16 cellular contexts compared by ENCODE assay signal in genomic region chr5:173623296-173623771, GRCh38.
"Had no signal": no experiment of that assay in that cellular context is flagged by ENCODE, and none has a peak within 500 bp of the region (broad histone marks: within the 10 kb centered on the region; RNA-seq: fewer than 3 reads in every experiment).

No MANE protein-coding gene starts in this region.

- H3K4me3 Mint-ChIP-seq: activated CD4-positive, alpha-beta T cell treated with anti-CD3 and anti-CD28 coated beads, Interleukin-2, amount 10 ng/mL, durations not matched to agents 7 days and 5 days; activated naive CD8-positive, alpha-beta T cell treated with anti-CD3 and anti-CD28 coated beads for 36 hours; nephron; T-helper 2 cell treated with Interferon-gamma antibody and Interleukin-4, amounts not matched to agents 5 μg/mL and 100 μg/mL, for 36 hours; type B pancreatic cell had no signal

- H3K9me3 ChIP-seq: body of pancreas, prostate gland had no signal

- H3K4me3 ChIP-seq: body of pancreas, coronary artery, prostate gland had no signal

- H3K9me3 Mint-ChIP-seq: activated CD4-positive, alpha-beta T cell treated with anti-CD3 and anti-CD28 coated beads, Interleukin-2, amount 10 ng/mL, durations not matched to agents 7 days and 5 days; activated naive CD8-positive, alpha-beta T cell treated with anti-CD3 and anti-CD28 coated beads for 36 hours; nephron; T-helper 2 cell treated with Interferon-gamma antibody and Interleukin-4, amounts not matched to agents 5 μg/mL and 100 μg/mL, for 36 hours; type B pancreatic cell had no signal

- H3K27ac Mint-ChIP-seq: activated CD4-positive, alpha-beta T cell treated with anti-CD3 and anti-CD28 coated beads, Interleukin-2, amount 10 ng/mL, durations not matched to agents 7 days and 5 days; activated naive CD8-positive, alpha-beta T cell treated with anti-CD3 and anti-CD28 coated beads for 36 hours; T-helper 2 cell treated with Interferon-gamma antibody and Interleukin-4, amounts not matched to agents 5 μg/mL and 100 μg/mL, for 36 hours had no signal

- H3K36me3 ChIP-seq: prostate gland had no signal

- DNase-seq: activated CD4-positive, alpha-beta T cell treated with anti-CD3 and anti-CD28 coated beads, Interleukin-2, amount 10 ng/mL, durations not matched to agents 7 days and 5 days; activated CD8-positive, alpha-beta memory T cell treated with anti-CD3 and anti-CD28 coated beads, Interleukin-2, amount 50 U/mL, for 48 hours; activated gamma-delta T cell treated with Interleukin-2 at 50 U/mL for 16 hours; activated naive CD8-positive, alpha-beta T cell treated with anti-CD3 and anti-CD28 coated beads for 36 hours; amygdala; body of pancreas; central memory CD4-positive, alpha-beta T cell; effector CD8-positive, alpha-beta T cell; hypothalamus; right cardiac atrium; stimulated activated naive CD8-positive, alpha-beta T cell treated with anti-CD3 and anti-CD28 coated beads, Interleukin-15, Interleukin-2, amounts not matched to agents 100 U/mL and 50 U/mL, for 24 hours had no signal

- H3K4me1 Mint-ChIP-seq: activated CD4-positive, alpha-beta T cell treated with anti-CD3 and anti-CD28 coated beads, Interleukin-2, amount 10 ng/mL, durations not matched to agents 7 days and 5 days had no signal

- H3K36me3 Mint-ChIP-seq: activated naive CD8-positive, alpha-beta T cell treated with anti-CD3 and anti-CD28 coated beads for 36 hours; type B pancreatic cell had no signal

- H3K27me3 ChIP-seq: body of pancreas had no signal

- H3K27ac ChIP-seq: body of pancreas, coronary artery, prostate gland had no signal

- ATAC-seq: body of pancreas; right cardiac atrium; stimulated activated naive CD8-positive, alpha-beta T cell treated with anti-CD3 and anti-CD28 coated beads, Interleukin-15, Interleukin-2, amounts not matched to agents 100 U/mL and 50 U/mL, for 24 hours had no signal

- H3K27me3 Mint-ChIP-seq: type B pancreatic cell had no signal

- H3K4me1 ChIP-seq: body of pancreas, prostate gland had no signal
